ENCODE assay signal across 13 cellular contexts in the genomic region with DNA sequence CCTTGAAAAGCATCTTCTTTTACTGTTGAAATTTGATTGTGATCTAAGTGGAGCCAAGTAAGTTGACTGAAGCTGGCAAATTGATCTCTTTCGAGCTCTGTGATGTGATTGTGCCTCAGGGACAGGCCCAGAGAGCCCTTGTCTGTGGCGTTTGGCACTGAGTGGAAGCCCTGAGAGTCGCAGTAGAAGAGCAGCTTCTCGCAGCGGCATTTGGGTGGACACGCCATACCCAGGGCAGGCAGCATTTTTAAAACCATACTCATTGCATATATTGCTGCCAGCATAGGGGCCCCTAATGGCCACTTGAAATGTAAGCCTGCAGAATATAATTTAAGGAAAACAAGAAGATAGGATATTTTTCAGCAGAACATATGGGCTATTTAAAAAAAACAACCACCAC. TPM values are rescaled to one million over a fixed set of nuclear protein-coding genes. Genes with fewer than 3 reads are reported as not detected.
A peak's percentile ranks its signal among the peaks of the same experiment; 100 is the strongest.
DNase-seq lines count a peak whose midpoint lies in the region; ATAC-seq and TF ChIP-seq lines count a peak whose summit lies in the region.
"Had no signal": no experiment of that assay in that cellular context is flagged by ENCODE, and none has a peak within 500 bp of the region (broad histone marks: within the 10 kb centered on the region; RNA-seq: fewer than 3 reads in every experiment).

No MANE protein-coding gene starts in this region.

- peak overlapping the region; percentile 75 for H3K4me2 ChIP-seq in SK-N-SH

- no peak overlapping the region for H2AFZ ChIP-seq in SK-N-SH (ENCODE audit: low read depth)

- H4K20me1 ChIP-seq in SK-N-SH (ENCODE audit: insufficient read depth) = peaks cover 94% of the 10 kb centered on the region

- no peaks in the 10 kb centered on the region for H3K27me3 ChIP-seq in SK-N-SH (ENCODE audit: insufficient read depth)
- H3K27me3 ChIP-seq: body of pancreas had no signal

- H3F3A ChIP-seq in SK-N-SH (replicated peaks; ENCODE audit: insufficient read depth) = peaks cover 24% of the 10 kb centered on the region

- H3K79me2 ChIP-seq in SK-N-SH (ENCODE audit: insufficient read depth) = peaks cover 96% of the 10 kb centered on the region

- TF ChIP-seq EP300 in SK-N-SH (IDR thresholded peaks at IDR 0.05; ENCODE audit: borderline replicate concordance in 1 of 2, low read depth in 1 of 2, low read length in 1 of 2) = no peak

- peak; percentile 37 for DNase-seq in EH (ENCODE audit: low read depth)
- peak; percentile 39 for DNase-seq in SK-N-SH
- peak; percentile 56 for DNase-seq in fibroblast of peridontal ligament (ENCODE audit: extremely low read depth)
- peak; percentile 81 for DNase-seq in pons (ENCODE audit: low spot score)
- no peak for DNase-seq in activated naive CD4-positive, alpha-beta T cell treated with anti-CD3 and anti-CD28 coated beads, Interleukin-2, amount 50 U/mL, for 16 hours
- DNase-seq in SIG-M5 treated with dmso at 0.1 percent for 504 hours (lab: John Stamatoyannopoulos, UW; ENCODE audit: unreplicated experiment) = no peak
- DNase-seq: activated T-cell treated with anti-CD3 and anti-CD28 coated beads for 4 hours, body of pancreas, naive B cell, NCI-H510A had no signal

- ATAC-seq in GM19023 (IDR thresholded peaks at IDR 0.05; ENCODE audit: unreplicated experiment) = no peak
- ATAC-seq in HG02970 (IDR thresholded peaks at IDR 0.05; ENCODE audit: low FRiP score, unreplicated experiment) = no peak
- ATAC-seq: body of pancreas had no signal

- peak overlapping the region; percentile 78 to 92 for H3K27ac ChIP-seq in SK-N-SH (ENCODE audit: low read depth in 2 of 2, low read length in 1 of 2)
- H3K27ac ChIP-seq: body of pancreas, C4-2B had no signal

- no peak for TF ChIP-seq RAD21 in SK-N-SH (IDR thresholded peaks at IDR 0.05; ENCODE audit: low read length)

- peak overlapping the region; percentile 41; the same call in 1 of the 2 replicates for H3K9ac ChIP-seq in SK-N-SH

- CTCF ChIA-PET in SK-N-SH (lab: Yijun Ruan, JAX) = interaction anchor here (0.9 to 3.4 kb wide), 9 partner anchors 17 to 388 kb away, joined by 3 to 14 read pairs (median 3); no protein-coding TSS in a partner anchor

- no peaks in the 10 kb centered on the region for H3K36me3 ChIP-seq in SK-N-SH (replicated peaks in 1 of 2; ENCODE audit: control insufficient read depth in 1 of 2, insufficient read depth in 2 of 2, low read length in 1 of 2)

- no peaks in the 10 kb centered on the region for H3K9me3 ChIP-seq in SK-N-SH
- H3K9me3 ChIP-seq: body of pancreas had no signal

- H3K4me3 ChIP-seq in SK-N-SH (ENCODE audit: low read depth in 2 of 2, low read length in 1 of 2) = peak overlapping the region; percentile 53 to 61
- H3K4me3 ChIP-seq: body of pancreas had no signal

- peak; percentile 29 for TF ChIP-seq CTCF in SK-N-SH (IDR thresholded peaks at IDR 0.05)

- POLR2A ChIA-PET in SK-N-SH (lab: Yijun Ruan, JAX) = interaction anchor here (0.6 to 1.9 kb wide), 2 partner anchors 79 to 118 kb away, joined by 4 to 7 read pairs; no protein-coding TSS in a partner anchor

- no peaks in the 10 kb centered on the region for H3K9me2 ChIP-seq in SK-N-SH

- 22% methylated on average over 6 of the region's 6 CpGs for WGBS in SK-N-SH (ENCODE audit: low lambda C conversion rate)

- peaks cover 43 to 50% of the 10 kb centered on the region in 2 experiments for H3K4me1 ChIP-seq in SK-N-SH (ENCODE audit: control insufficient read depth in 1 of 2, insufficient read depth in 2 of 2, low read depth in 1 of 2, low read length in 1 of 2)

TF ChIP-seq in SK-N-SH, 30 proteins besides CTCF, POLR2A, EP300 and RAD21:
- TF ChIP-seq NFIC (IDR thresholded peaks at IDR 0.05; ENCODE audit: borderline replicate concordance) = peak; percentile 18; the same call in 1 of the 2 replicates
- TF ChIP-seq, protein P1, sequence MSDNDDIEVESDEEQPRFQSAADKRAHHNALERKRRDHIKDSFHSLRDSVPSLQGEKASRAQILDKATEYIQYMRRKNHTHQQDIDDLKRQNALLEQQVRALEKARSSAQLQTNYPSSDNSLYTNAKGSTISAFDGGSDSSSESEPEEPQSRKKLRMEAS (IDR thresholded peaks at IDR 0.05; ENCODE audit: low read depth) = 0 out of 2 replicates have a peak, but pooled peaks have one; percentile 20
- TF ChIP-seq, protein P2, sequence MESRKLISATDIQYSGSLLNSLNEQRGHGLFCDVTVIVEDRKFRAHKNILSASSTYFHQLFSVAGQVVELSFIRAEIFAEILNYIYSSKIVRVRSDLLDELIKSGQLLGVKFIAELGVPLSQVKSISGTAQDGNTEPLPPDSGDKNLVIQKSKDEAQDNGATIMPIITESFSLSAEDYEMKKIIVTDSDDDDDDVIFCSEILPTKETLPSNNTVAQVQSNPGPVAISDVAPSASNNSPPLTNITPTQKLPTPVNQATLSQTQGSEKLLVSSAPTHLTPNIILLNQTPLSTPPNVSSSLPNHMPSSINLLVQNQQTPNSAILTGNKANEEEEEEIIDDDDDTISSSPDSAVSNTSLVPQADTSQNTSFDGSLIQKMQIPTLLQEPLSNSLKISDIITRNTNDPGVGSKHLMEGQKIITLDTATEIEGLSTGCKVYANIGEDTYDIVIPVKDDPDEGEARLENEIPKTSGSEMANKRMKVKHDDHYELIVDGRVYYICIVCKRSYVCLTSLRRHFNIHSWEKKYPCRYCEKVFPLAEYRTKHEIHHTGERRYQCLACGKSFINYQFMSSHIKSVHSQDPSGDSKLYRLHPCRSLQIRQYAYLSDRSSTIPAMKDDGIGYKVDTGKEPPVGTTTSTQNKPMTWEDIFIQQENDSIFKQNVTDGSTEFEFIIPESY (IDR thresholded peaks at IDR 0.05; ENCODE audit: borderline replicate concordance, low read depth) = no peak

RNA-seq across cellular contexts. Expression of a gene that starts 0.9 kb away (rescaled TPM):
- 0.38 and 0.68 TPM in 2 replicates for polyA plus RNA-seq in SK-N-SH (2012; rRNA removed)
- 0.58 TPM in 2 replicates for polyA plus RNA-seq in SK-N-SH (2012; cell fraction: cytosol; rRNA removed)
- polyA plus RNA-seq in SK-N-SH (2012; cell fraction: nucleus; rRNA removed) = 0.29 and 0.50 TPM in 2 replicates

Comparison
In these comparisons a context has a peak if more than half of its experiments do, and no peak if none do; other contexts are left out.
1. DNase-seq: peak in EH (single experiment), SK-N-SH (single experiment), fibroblast of peridontal ligament (single experiment) and pons (single experiment); none in activated naive CD4-positive, alpha-beta T cell treated with anti-CD3 and anti-CD28 coated beads, Interleukin-2, amount 50 U/mL, for 16 hours (single experiment) and SIG-M5 treated with dmso at 0.1 percent for 504 hours (single experiment).